In genomic region chr1:84506002-84506728, GRCh38 we compare ENCODE assay signal across 8 cellular contexts. TPM values are rescaled to one million over a fixed set of nuclear protein-coding genes. Genes with fewer than 3 reads are reported as not detected.
A peak's percentile ranks its signal among the peaks of the same experiment; 100 is the strongest.
DNase-seq lines count a peak whose midpoint lies in the region; ATAC-seq and TF ChIP-seq lines count a peak whose summit lies in the region.

Gene GNG5 (minus strand): TSS chr1:84506581. CDS start chr1:84506091, 490 bp downstream.
A gene with protein sequence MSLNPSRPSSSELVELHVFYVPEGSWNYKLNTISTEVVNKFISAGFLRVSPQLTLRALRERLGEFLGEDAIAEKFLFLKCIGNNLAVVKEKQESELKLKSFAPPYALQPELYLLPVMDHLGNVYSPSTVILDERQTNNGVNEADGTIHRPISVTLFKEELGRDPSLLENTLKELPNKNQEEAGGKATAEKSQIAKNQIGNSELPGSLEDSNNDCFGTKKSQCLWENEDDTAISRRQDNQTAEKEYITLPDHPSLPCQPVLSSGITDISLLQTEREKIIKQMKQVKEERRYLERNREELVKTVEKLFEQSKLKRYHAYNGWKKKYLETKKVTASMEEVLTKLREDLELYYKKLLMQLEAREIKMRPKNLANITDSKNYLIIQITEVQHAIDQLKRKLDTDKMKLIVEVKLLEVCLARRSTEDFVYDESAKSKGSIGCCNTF (plus strand): TSS chr1:84506386. CDS start chr1:84516360, 9,974 bp downstream.

- peaks cover 30% of the 10 kb centered on the region for H3K4me1 ChIP-seq in muscle layer of colon (ENCODE audit: insufficient read depth, low read length)

- peak within 1 kb of the TSS; percentile 99 for H3K27ac Mint-ChIP-seq in activated T-cell treated with anti-CD3 and anti-CD28 coated beads, Interleukin-2, amount 50 U/mL, for 24 hours

- H3K9me3 Mint-ChIP-seq in activated T-cell treated with anti-CD3 and anti-CD28 coated beads, Interleukin-2, amount 50 U/mL, for 24 hours = peaks cover 11% of the 10 kb centered on the region

- H3K36me3 ChIP-seq in muscle layer of colon (ENCODE audit: insufficient read depth, low read length) = no peaks in the 10 kb centered on the region

- peaks cover 47% of the 10 kb centered on the region for H3K36me3 Mint-ChIP-seq in activated T-cell treated with anti-CD3 and anti-CD28 coated beads, Interleukin-2, amount 50 U/mL, for 24 hours (ENCODE audit: low read depth)

- H3K27me3 ChIP-seq in muscle layer of colon (ENCODE audit: control insufficient read depth in 1 of 2, insufficient read depth in 2 of 2, low read length in 2 of 2) = no peaks in the 10 kb centered on the region

- DNase-seq in DMS153 treated with DMSO at 0.1 percent for 48 hours (lab: John Stamatoyannopoulos, UW; ENCODE audit: unreplicated experiment) (peak; percentile 92), OCI-M2 (lab: John Stamatoyannopoulos, UW; ENCODE audit: unreplicated experiment) (peak; percentile 88)
- peak; percentile 98 for DNase-seq in activated T-cell treated with anti-CD3 and anti-CD28 coated beads, Interleukin-2, amount 50 U/mL, for 24 hours
- DNase-seq in stimulated activated CD8-positive, alpha-beta memory T cell treated with anti-CD3 and anti-CD28 coated beads, Interleukin-7, amount 100 ng/mL, for 1 hour (ENCODE audit: low read depth in 2 of 2) = peak; percentile 92 to 97

- ATAC-seq in GM21619 (IDR thresholded peaks at IDR 0.05; ENCODE audit: unreplicated experiment) = peak; percentile 77
- peak; percentile 98 for ATAC-seq in esophagus mucosa

- TF ChIP-seq RAD21 in Ishikawa (IDR thresholded peaks at IDR 0.05; ENCODE audit: low read depth) = no peak

- no peaks in the 10 kb centered on the region for H3K27me3 Mint-ChIP-seq in activated T-cell treated with anti-CD3 and anti-CD28 coated beads, Interleukin-2, amount 50 U/mL, for 24 hours

- peak within 1 kb of the TSS; percentile 69 to 93 for H3K4me3 ChIP-seq in muscle layer of colon (ENCODE audit: low read depth in 1 of 2, low read length in 2 of 2)

- H3K9me3 ChIP-seq in muscle layer of colon (ENCODE audit: low read length) = no peaks in the 10 kb centered on the region

- H3K4me1 Mint-ChIP-seq in activated T-cell treated with anti-CD3 and anti-CD28 coated beads, Interleukin-2, amount 50 U/mL, for 24 hours (ENCODE audit: low read depth) = peaks cover 39% of the 10 kb centered on the region

- TF ChIP-seq EP300 in Ishikawa (IDR thresholded peaks at IDR 0.05; ENCODE audit: borderline replicate concordance) = 0 out of 2 replicates have a peak, but pooled peaks have one; percentile 14

- H3K27ac ChIP-seq in muscle layer of colon (ENCODE audit: low read depth, low read length) = peak within 1 kb of the TSS; percentile 98

- peak within 1 kb of the TSS; percentile 84 for H3K9ac ChIP-seq in muscle layer of colon (ENCODE audit: low read length)

- H3K4me3 Mint-ChIP-seq in activated T-cell treated with anti-CD3 and anti-CD28 coated beads, Interleukin-2, amount 50 U/mL, for 24 hours = peak within 1 kb of the TSS; percentile 97

TF ChIP-seq in Ishikawa, 13 proteins besides CTCF, POLR2A, EP300 and RAD21:
- peak; percentile 50; the same call in 1 of the 2 replicates for TF ChIP-seq TAF1 (IDR thresholded peaks at IDR 0.05; ENCODE audit: low read depth)
- TF ChIP-seq, protein P1, sequence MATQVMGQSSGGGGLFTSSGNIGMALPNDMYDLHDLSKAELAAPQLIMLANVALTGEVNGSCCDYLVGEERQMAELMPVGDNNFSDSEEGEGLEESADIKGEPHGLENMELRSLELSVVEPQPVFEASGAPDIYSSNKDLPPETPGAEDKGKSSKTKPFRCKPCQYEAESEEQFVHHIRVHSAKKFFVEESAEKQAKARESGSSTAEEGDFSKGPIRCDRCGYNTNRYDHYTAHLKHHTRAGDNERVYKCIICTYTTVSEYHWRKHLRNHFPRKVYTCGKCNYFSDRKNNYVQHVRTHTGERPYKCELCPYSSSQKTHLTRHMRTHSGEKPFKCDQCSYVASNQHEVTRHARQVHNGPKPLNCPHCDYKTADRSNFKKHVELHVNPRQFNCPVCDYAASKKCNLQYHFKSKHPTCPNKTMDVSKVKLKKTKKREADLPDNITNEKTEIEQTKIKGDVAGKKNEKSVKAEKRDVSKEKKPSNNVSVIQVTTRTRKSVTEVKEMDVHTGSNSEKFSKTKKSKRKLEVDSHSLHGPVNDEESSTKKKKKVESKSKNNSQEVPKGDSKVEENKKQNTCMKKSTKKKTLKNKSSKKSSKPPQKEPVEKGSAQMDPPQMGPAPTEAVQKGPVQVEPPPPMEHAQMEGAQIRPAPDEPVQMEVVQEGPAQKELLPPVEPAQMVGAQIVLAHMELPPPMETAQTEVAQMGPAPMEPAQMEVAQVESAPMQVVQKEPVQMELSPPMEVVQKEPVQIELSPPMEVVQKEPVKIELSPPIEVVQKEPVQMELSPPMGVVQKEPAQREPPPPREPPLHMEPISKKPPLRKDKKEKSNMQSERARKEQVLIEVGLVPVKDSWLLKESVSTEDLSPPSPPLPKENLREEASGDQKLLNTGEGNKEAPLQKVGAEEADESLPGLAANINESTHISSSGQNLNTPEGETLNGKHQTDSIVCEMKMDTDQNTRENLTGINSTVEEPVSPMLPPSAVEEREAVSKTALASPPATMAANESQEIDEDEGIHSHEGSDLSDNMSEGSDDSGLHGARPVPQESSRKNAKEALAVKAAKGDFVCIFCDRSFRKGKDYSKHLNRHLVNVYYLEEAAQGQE (IDR thresholded peaks at IDR 0.05; ENCODE audit: low read depth) = no peak
- no peak for TF ChIP-seq CEBPB (IDR thresholded peaks at IDR 0.05)
- TF ChIP-seq ZBTB7A (IDR thresholded peaks at IDR 0.05; ENCODE audit: low read depth) = peak; percentile 3
- TF ChIP-seq, protein P2, sequence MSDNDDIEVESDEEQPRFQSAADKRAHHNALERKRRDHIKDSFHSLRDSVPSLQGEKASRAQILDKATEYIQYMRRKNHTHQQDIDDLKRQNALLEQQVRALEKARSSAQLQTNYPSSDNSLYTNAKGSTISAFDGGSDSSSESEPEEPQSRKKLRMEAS (IDR thresholded peaks at IDR 0.05) = peak; percentile 42
- TF ChIP-seq CREB1 (IDR thresholded peaks at IDR 0.05; ENCODE audit: low read depth) = no peak
- TF ChIP-seq, protein P3, sequence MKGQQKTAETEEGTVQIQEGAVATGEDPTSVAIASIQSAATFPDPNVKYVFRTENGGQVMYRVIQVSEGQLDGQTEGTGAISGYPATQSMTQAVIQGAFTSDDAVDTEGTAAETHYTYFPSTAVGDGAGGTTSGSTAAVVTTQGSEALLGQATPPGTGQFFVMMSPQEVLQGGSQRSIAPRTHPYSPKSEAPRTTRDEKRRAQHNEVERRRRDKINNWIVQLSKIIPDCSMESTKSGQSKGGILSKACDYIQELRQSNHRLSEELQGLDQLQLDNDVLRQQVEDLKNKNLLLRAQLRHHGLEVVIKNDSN (IDR thresholded peaks at IDR 0.05) = no peak
- peak; percentile 84 for TF ChIP-seq EGR1 (IDR thresholded peaks at IDR 0.05)
- TF ChIP-seq YY1 (IDR thresholded peaks at IDR 0.05; ENCODE audit: low read depth) = no peak
- TF ChIP-seq TEAD4 (IDR thresholded peaks at IDR 0.05) = no peak
- TF ChIP-seq FOXM1 (IDR thresholded peaks at IDR 0.05; ENCODE audit: borderline replicate concordance, low read depth) = peak; percentile 47; the same call in 1 of the 2 replicates
- TF ChIP-seq TCF12 (IDR thresholded peaks at IDR 0.05; ENCODE audit: low read depth) = peak; percentile 58; the same call in 1 of the 2 replicates
- TF ChIP-seq NFIC (IDR thresholded peaks at IDR 0.05) = no peak

RNA-seq across cellular contexts. Expression of gene GNG5, which starts in this region (rescaled TPM):
- 93.1 TPM for total RNA-seq in esophagus mucosa

RNA-seq across cellular contexts. Expression of the second gene that starts in this region (rescaled TPM):
- 1.1 TPM for total RNA-seq in esophagus mucosa

Comparison
In these comparisons a context has a peak if more than half of its experiments do, and no peak if none do; other contexts are left out.
1. Peak in every context shown above with its lines: DNase-seq, ATAC-seq, H3K4me3 ChIP-seq and H3K27ac ChIP-seq.